Comparison of ENCODE assay signal across 8 cellular contexts in the genomic region with DNA sequence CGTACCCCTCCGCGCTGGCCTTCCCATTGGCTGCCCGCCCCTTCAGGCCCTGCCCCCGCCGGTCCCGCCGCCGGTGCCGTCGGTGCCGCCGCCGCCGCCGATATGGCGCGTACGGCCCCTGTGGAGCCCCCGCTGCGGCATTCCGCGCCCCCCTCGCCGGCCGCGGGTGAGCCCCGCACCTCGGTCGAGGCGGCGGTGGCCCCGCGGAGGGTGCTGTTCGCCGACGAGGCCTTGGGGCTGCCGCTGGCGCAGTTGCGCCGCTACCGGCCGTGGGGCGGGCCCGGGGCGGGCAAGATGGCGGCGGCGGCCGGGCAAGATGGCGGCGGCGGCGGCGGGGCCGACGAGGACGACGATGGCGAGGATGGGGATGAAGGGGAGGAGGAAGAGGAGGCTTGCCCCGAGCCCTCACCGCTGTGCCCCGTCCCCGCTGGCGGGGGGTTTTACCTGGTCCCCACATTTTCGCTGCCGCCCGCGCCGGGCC. TPM values are rescaled to one million over a fixed set of nuclear protein-coding genes. Genes with fewer than 3 reads are reported as not detected.
DNase-seq lines count a peak whose midpoint lies in the region; ATAC-seq, FAIRE-seq and TF ChIP-seq lines count a peak whose summit lies in the region.

A gene with protein sequence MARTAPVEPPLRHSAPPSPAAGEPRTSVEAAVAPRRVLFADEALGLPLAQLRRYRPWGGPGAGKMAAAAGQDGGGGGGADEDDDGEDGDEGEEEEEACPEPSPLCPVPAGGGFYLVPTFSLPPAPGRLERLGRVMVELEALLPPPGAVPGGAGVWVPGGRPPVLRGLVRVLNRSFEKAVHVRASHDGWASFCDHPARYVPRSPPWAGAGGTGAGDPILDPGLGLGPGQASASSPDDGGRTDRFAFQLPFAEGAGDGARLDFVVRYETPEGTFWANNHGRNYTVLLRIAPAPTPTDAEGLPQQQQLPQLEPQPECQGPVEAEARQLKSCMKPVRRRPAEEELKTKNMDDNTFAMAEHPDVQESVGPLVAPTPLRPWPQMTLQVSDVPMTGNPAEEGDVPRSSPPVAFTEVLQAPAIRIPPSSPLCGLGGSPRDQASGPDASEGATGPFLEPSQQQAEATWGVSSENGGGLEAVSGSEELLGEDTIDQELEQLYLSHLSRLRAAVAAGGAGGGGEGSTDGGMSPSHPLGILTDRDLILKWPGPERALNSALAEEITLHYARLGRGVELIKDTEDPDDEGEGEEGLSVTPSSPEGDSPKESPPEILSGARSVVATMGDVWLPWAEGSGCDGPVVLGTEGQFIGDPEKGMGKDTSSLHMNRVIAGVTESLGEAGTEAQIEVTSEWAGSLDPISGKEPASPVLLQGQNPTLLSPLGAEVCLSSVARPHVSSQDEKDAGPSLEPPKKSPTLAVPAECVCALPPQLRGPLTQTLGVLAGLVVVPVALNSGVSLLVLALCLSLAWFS (plus strand): TSS at position 26 of the 481 bp plus-strand sequence. CDS start 77 bp downstream, at position 103.

- CTCF ChIA-PET in naive thymus-derived CD4-positive, alpha-beta T cell (lab: Charles Lee): interaction anchor here (0.9 kb wide), 1 partner anchor 21 kb away, joined by 3 read pairs; no protein-coding TSS in a partner anchor

- POLR2A ChIA-PET in naive thymus-derived CD4-positive, alpha-beta T cell (lab: Charles Lee): interaction anchor here (1.0 to 3.3 kb wide), 10 partner anchors 10 to 311 kb away, joined by 3 to 30 read pairs (median 8); a partner anchor contains a TSS

- H3K27ac ChIP-seq in naive thymus-derived CD4-positive, alpha-beta T cell (ENCODE audit: low read depth, low read length): peak within 1 kb of the TSS; percentile 99

- H3K9me3 ChIP-seq in NT2/D1 (ENCODE audit: insufficient read depth, low read length): no peaks in the 10 kb centered on the region
- no peaks in the 10 kb centered on the region for H3K9me3 ChIP-seq in naive thymus-derived CD4-positive, alpha-beta T cell (ENCODE audit: control insufficient read depth in 2 of 3, low read length in 3 of 3)

- intact Hi-C loops in naive thymus-derived CD4-positive, alpha-beta T cell (cut with micrococcal nuclease): loop anchor here (1.0 to 10.0 kb wide), 23 partner anchors 12 to 1615 kb away; a partner anchor contains a TSS

- H3K4me3 ChIP-seq in H7 (ENCODE audit: insufficient read depth, low read depth, low read length) (peak within 1 kb of the TSS; percentile 64), NT2/D1 (ENCODE audit: insufficient read length, low read depth) (peak within 1 kb of the TSS; percentile 78)
- peak within 1 kb of the TSS; percentile 96 for H3K4me3 ChIP-seq in naive thymus-derived CD4-positive, alpha-beta T cell (ENCODE audit: low read length)

- H3K27ac Mint-ChIP-seq in effector memory CD8-positive, alpha-beta T cell: peak within 1 kb of the TSS; percentile 96 to 99
- H3K27ac Mint-ChIP-seq in naive thymus-derived CD4-positive, alpha-beta T cell: peak within 1 kb of the TSS; percentile 99 to 100 (median 99)

- peaks cover 2% of the 10 kb centered on the region; the same call in 1 of the 2 replicates for H3K36me3 ChIP-seq in H7 (replicated peaks; ENCODE audit: control insufficient read depth, insufficient read depth, low read length)
- peaks cover 43% of the 10 kb centered on the region for H3K36me3 ChIP-seq in NT2/D1 (ENCODE audit: insufficient read depth, insufficient read length, low read length)
- H3K36me3 ChIP-seq in naive thymus-derived CD4-positive, alpha-beta T cell (ENCODE audit: control insufficient read depth in 2 of 3, insufficient read depth in 3 of 3, low read length in 3 of 3): no peaks in the 10 kb centered on the region

- peaks cover 20% of the 10 kb centered on the region for H3K36me3 Mint-ChIP-seq in effector memory CD8-positive, alpha-beta T cell (ENCODE audit: insufficient read depth)
- peaks cover 0 to 21% (median 5%) of the 10 kb centered on the region in 5 donors for H3K36me3 Mint-ChIP-seq in naive thymus-derived CD4-positive, alpha-beta T cell

- no peak for DNase-seq in GM12892 (ENCODE audit: insufficient read length)
- DNase-seq in H7: peak; percentile 95
- no peak for DNase-seq in NT2/D1 (ENCODE audit: low read depth, low spot score)
- no peak for DNase-seq in effector memory CD8-positive, alpha-beta T cell
- DNase-seq in naive thymus-derived CD4-positive, alpha-beta T cell: peak in 1 of 9 donors; percentile 28
- no peak for DNase-seq in RPMI8226
- no peak for DNase-seq in NCI-H2081 (lab: John Stamatoyannopoulos, UW)
- no peak for DNase-seq in NCI-H187 treated with DMSO at 0.1 percent for 48 hours (lab: John Stamatoyannopoulos, UW)

- no peaks in the 10 kb centered on the region for H3K9me3 Mint-ChIP-seq in effector memory CD8-positive, alpha-beta T cell
- peaks cover 0 to 5% (median 0%) of the 10 kb centered on the region in 11 donors for H3K9me3 Mint-ChIP-seq in naive thymus-derived CD4-positive, alpha-beta T cell

- peak within 1 kb of the TSS; percentile 79 to 86 for H3K4me3 Mint-ChIP-seq in effector memory CD8-positive, alpha-beta T cell
- peak within 1 kb of the TSS; percentile 91 to 100 (median 96) for H3K4me3 Mint-ChIP-seq in naive thymus-derived CD4-positive, alpha-beta T cell

- no peaks in the 10 kb centered on the region for H3K27me3 Mint-ChIP-seq in effector memory CD8-positive, alpha-beta T cell
- no peaks in the 10 kb centered on the region for H3K27me3 Mint-ChIP-seq in naive thymus-derived CD4-positive, alpha-beta T cell

- ATAC-seq in effector memory CD8-positive, alpha-beta T cell (replicated peaks): peak; percentile 9
- ATAC-seq in naive thymus-derived CD4-positive, alpha-beta T cell: peak; percentile 13

- peaks cover 10% of the 10 kb centered on the region for H3K4me1 ChIP-seq in NT2/D1 (ENCODE audit: insufficient read depth, insufficient read length)
- peaks cover 37 to 40% of the 10 kb centered on the region in 2 donors for H3K4me1 ChIP-seq in naive thymus-derived CD4-positive, alpha-beta T cell (ENCODE audit: control insufficient read depth in 2 of 2, insufficient read depth in 2 of 2, low read length in 2 of 2)

- TF ChIP-seq POLR2A in GM12892 (IDR thresholded peaks at IDR 0.05; ENCODE audit: low read depth, low read length): peak; percentile 44; the same call in 1 of the 2 replicates

- no peaks in the 10 kb centered on the region for H3K27me3 ChIP-seq in H7 (ENCODE audit: control insufficient read depth, insufficient read depth, low read length)
- H3K27me3 ChIP-seq in NT2/D1 (ENCODE audit: insufficient read depth, insufficient read length): no peaks in the 10 kb centered on the region
- no peaks in the 10 kb centered on the region for H3K27me3 ChIP-seq in naive thymus-derived CD4-positive, alpha-beta T cell (ENCODE audit: control insufficient read depth in 2 of 2, insufficient read depth in 2 of 2, low read length in 2 of 2)

- FAIRE-seq in GM12892 (lab: Jason Lieb, UNC): no peak

- peak within 1 kb of the TSS; percentile 89 for H3K9ac ChIP-seq in NT2/D1 (ENCODE audit: insufficient read length, low read depth)

- H3K4me1 Mint-ChIP-seq in effector memory CD8-positive, alpha-beta T cell (ENCODE audit: low read depth in 2 of 2): peaks cover 33 to 36% of the 10 kb centered on the region in 2 donors
- H3K4me1 Mint-ChIP-seq in naive thymus-derived CD4-positive, alpha-beta T cell: peaks cover 22 to 56% (median 48%) of the 10 kb centered on the region in 7 donors

RNA-seq across cellular contexts. Expression of the gene that starts here (rescaled TPM):
- 0.74 TPM for polyA plus RNA-seq in GM12892 (2012; ENCODE audit: missing spikeins)
- 8.9 and 16.4 TPM in 2 replicates for total RNA-seq in H7 (2014; rRNA removed; shearing (Covaris generic))
- 10 to 100 TPM in 3 of 5 experiments, 1 to 10 TPM in 2; 8.9 to 16.3 (median 12.3) TPM for total RNA-seq in naive thymus-derived CD4-positive, alpha-beta T cell
- 1 to 10 TPM; 9.1 to 9.5 TPM for polyA plus RNA-seq in naive thymus-derived CD4-positive, alpha-beta T cell
